ENCODE assay signal across 18 cellular contexts in genomic region chr11:121329786-121330395, GRCh38.
"Had no signal": no experiment of that assay in that cellular context is flagged by ENCODE, and none has a peak within 500 bp of the region (broad histone marks: within the 10 kb centered on the region; RNA-seq: fewer than 3 reads in every experiment).

No MANE protein-coding gene starts in this region.

- H3K27me3 ChIP-seq: vagina had no signal

- H3K4me1 ChIP-seq: esophagus squamous epithelium, tibial artery had no signal

- H3K9me3 Mint-ChIP-seq: activated naive CD8-positive, alpha-beta T cell treated with anti-CD3 and anti-CD28 coated beads, Interleukin-2, amount 10 ng/mL, durations not matched to agents 7 days and 5 days; naive thymus-derived CD8-positive, alpha-beta T cell; stimulated activated naive B cell treated with anti-CD40 and anti-IgM and Interleukin-4, amounts not matched to agents 10 μg/mL and 1 μg/mL and 100 μg/mL, for 72 hours had no signal

- H3K27ac ChIP-seq: esophagus squamous epithelium, tibial artery, vagina had no signal

- ATAC-seq: activated CD4-positive, CD25-positive, alpha-beta regulatory T cell treated with anti-CD3 and anti-CD28 coated beads, Interleukin-2, amount 50 U/mL, for 24 hours; naive thymus-derived CD8-positive, alpha-beta T cell had no signal

- H3K27ac Mint-ChIP-seq: activated naive CD8-positive, alpha-beta T cell treated with anti-CD3 and anti-CD28 coated beads, Interleukin-2, amount 10 ng/mL, durations not matched to agents 7 days and 5 days; naive thymus-derived CD8-positive, alpha-beta T cell; stimulated activated naive B cell treated with anti-CD40 and anti-IgM and Interleukin-4, amounts not matched to agents 10 μg/mL and 1 μg/mL and 100 μg/mL, for 72 hours had no signal

- H3K4me3 ChIP-seq: esophagus squamous epithelium, tibial artery, vagina had no signal

- H3K36me3 Mint-ChIP-seq: naive thymus-derived CD8-positive, alpha-beta T cell; stimulated activated naive B cell treated with anti-CD40 and anti-IgM and Interleukin-4, amounts not matched to agents 10 μg/mL and 1 μg/mL and 100 μg/mL, for 72 hours had no signal

- H3K36me3 ChIP-seq: esophagus squamous epithelium, tibial artery, vagina had no signal

- DNase-seq: activated CD4-positive, alpha-beta T cell treated with anti-CD3 and anti-CD28 coated beads, Interleukin-2, amount 50 U/mL, for 1 hour; activated CD8-positive, alpha-beta memory T cell treated with anti-CD3 and anti-CD28 coated beads for 24 hours; activated gamma-delta T cell treated with Interleukin-2 at 50 U/mL for 16 hours; activated naive CD8-positive, alpha-beta T cell treated with anti-CD3 and anti-CD28 coated beads, Interleukin-2, amount 10 ng/mL, durations not matched to agents 7 days and 5 days; anterior cingulate cortex; cortex of kidney; effector CD4-positive, alpha-beta T cell; esophagus squamous epithelium; hypothalamus; mammary epithelial cell; naive thymus-derived CD8-positive, alpha-beta T cell; retina; stimulated activated CD4-positive, alpha-beta T cell treated with anti-CD3 and anti-CD28 coated beads, Interleukin-15, amount 100 ng/mL, for 24 hours; stimulated activated CD4-positive, alpha-beta T cell treated with anti-CD3 and anti-CD28 coated beads, Interleukin-4, amount 100 ng/mL, for 1 hour; stimulated activated naive B cell treated with anti-CD40 and anti-IgM and Interleukin-4, amounts not matched to agents 10 μg/mL and 1 μg/mL and 100 μg/mL, for 72 hours; tibial artery had no signal

- H3K4me3 Mint-ChIP-seq: activated naive CD8-positive, alpha-beta T cell treated with anti-CD3 and anti-CD28 coated beads, Interleukin-2, amount 10 ng/mL, durations not matched to agents 7 days and 5 days; naive thymus-derived CD8-positive, alpha-beta T cell; stimulated activated naive B cell treated with anti-CD40 and anti-IgM and Interleukin-4, amounts not matched to agents 10 μg/mL and 1 μg/mL and 100 μg/mL, for 72 hours had no signal

- H3K27me3 Mint-ChIP-seq: naive thymus-derived CD8-positive, alpha-beta T cell; stimulated activated naive B cell treated with anti-CD40 and anti-IgM and Interleukin-4, amounts not matched to agents 10 μg/mL and 1 μg/mL and 100 μg/mL, for 72 hours had no signal

- H3K9me3 ChIP-seq: esophagus squamous epithelium, tibial artery, vagina had no signal
